8 cellular contexts compared by ENCODE assay signal in the genomic region with DNA sequence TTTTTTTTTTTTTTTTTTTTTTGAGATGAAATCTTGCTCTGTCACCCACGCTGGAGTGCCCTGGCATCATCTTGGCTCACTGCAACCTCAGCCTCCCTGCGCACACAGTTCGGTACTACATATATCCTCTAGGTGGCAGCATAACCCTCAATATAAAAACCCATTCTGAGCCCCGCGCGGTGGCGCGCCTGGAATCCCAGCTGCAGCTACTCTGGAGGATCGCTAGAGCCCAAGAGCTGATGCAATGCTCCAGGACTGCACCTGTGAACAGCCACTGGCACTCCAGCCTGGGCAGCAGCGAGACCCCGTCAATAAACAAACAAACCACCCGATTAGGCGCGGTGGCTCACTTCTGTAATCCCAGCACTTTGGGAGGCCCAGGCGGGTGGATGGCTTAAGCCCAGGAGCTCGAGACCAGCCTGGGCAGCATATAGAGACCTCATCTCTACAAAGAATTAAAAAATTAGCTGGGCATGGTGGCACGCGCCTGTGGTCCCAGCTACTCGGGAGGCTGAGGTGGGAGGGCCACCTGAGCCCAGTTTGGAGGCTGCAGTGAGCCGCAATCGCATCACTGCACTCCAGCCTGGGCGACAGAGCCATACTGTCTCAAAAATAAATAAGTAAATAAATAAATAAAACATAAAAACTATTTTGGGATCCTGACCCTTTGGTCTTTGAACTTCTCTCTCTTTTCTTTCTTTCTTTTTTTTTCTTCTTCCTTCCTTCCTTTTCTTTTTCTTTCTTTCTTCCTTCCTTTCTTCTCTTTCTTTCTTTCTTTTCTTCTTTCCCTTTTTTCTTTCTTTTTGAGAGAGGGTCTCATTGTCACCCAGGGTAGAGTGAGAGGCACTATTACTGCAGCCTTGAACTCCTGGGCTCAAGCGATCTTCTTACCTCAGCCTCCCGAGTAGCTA. TPM values are rescaled to one million over a fixed set of nuclear protein-coding genes. Genes with fewer than 3 reads are reported as not detected.
DNase-seq lines count a peak whose midpoint lies in the region; ATAC-seq and TF ChIP-seq lines count a peak whose summit lies in the region.

No MANE protein-coding gene starts in this region.

- no peaks in the 10 kb centered on the region for H3K27me3 ChIP-seq in psoas muscle (ENCODE audit: insufficient read depth in 3 of 3, low read length in 2 of 3)

- WGBS in psoas muscle, 3 donors, result 21 to 22% (median 21%) methylated on average over 24 of the region's 24 CpGs

- DNase-seq in GM04504 (ENCODE audit: low read depth) (peak; percentile 68), NCI-H146 treated with DMSO at 0.1 percent for 48 hours (lab: John Stamatoyannopoulos, UW; ENCODE audit: unreplicated experiment) (peak; percentile 90), T follicular helper cell (ENCODE audit: low read depth) (peak; percentile 62), cardiac septum (ENCODE audit: low spot score) (peak; percentile 89), psoas muscle (peak; percentile 87 to 93)
- peak; percentile 40 for DNase-seq in activated naive CD8-positive, alpha-beta T cell treated with anti-CD3 and anti-CD28 coated beads, Interleukin-2, amount 50 U/mL, for 16 hours (ENCODE audit: low read depth, low spot score)

- H3K27ac ChIP-seq in psoas muscle, result no peak overlapping the region

- H3K4me3 ChIP-seq in psoas muscle, result no peak overlapping the region

- TF ChIP-seq CTCF in psoas muscle (IDR thresholded peaks at IDR 0.05), result peak; percentile 79

- H3K9me3 ChIP-seq in psoas muscle, result no peaks in the 10 kb centered on the region

- intact Hi-C loops in cardiac septum (cut with DNase I) (loop anchor here (2.0 to 10.0 kb wide), 2 partner anchors 124 to 232 kb away; no protein-coding TSS in a partner anchor), psoas muscle (cut with DNase I) (loop anchor here (2.0 to 5.0 kb wide), 3 partner anchors 124 to 234 kb away; no protein-coding TSS in a partner anchor)

- ATAC-seq in HG02840 (IDR thresholded peaks at IDR 0.05; ENCODE audit: low FRiP score, unreplicated experiment) (peak; percentile 75), psoas muscle (peak; percentile 99 to 100 (median 99)), GM19455 (IDR thresholded peaks at IDR 0.05; ENCODE audit: unreplicated experiment) (no peak)

- no peaks in the 10 kb centered on the region for H3K36me3 ChIP-seq in psoas muscle (ENCODE audit: insufficient read depth in 1 of 2, low read depth in 1 of 2)

- peaks cover 4% of the 10 kb centered on the region for H3K4me1 ChIP-seq in psoas muscle

RNA-seq across cellular contexts. Expression of a gene that starts 15.4 kb away (rescaled TPM):
- total RNA-seq in cardiac septum (18.5 TPM), psoas muscle (10 to 100 TPM; 11.1 to 16.8 (median 12.9) TPM)
- 10 to 100 TPM in 1 of 3 donors, 1 to 10 TPM in 2; 4.2 to 10.7 (median 4.8) TPM for polyA plus RNA-seq in psoas muscle

RNA-seq across cellular contexts. Expression of a gene that starts 16.1 kb away (rescaled TPM):
- 10.1 TPM for total RNA-seq in cardiac septum
- total RNA-seq in psoas muscle, result 10 to 100 TPM in 2 of 4 donors, 1 to 10 TPM in 2; 4.7 to 11.3 (median 9.6) TPM
- 1 to 10 TPM; 2.0 to 2.1 (median 2.0) TPM for polyA plus RNA-seq in psoas muscle

Comparison
In these comparisons a context has a peak if more than half of its experiments do, and no peak if none do; other contexts are left out.
1. DNase-seq: peak in every context shown above with its lines; median percentile 90 in NCI-H146 treated with DMSO at 0.1 percent for 48 hours; 90 in psoas muscle; 89 in cardiac septum; 68 in GM04504; 62 in T follicular helper cell; 40 in activated naive CD8-positive, alpha-beta T cell treated with anti-CD3 and anti-CD28 coated beads, Interleukin-2, amount 50 U/mL, for 16 hours.